ENCODE assay signal across 9 cellular contexts in the genomic region with DNA sequence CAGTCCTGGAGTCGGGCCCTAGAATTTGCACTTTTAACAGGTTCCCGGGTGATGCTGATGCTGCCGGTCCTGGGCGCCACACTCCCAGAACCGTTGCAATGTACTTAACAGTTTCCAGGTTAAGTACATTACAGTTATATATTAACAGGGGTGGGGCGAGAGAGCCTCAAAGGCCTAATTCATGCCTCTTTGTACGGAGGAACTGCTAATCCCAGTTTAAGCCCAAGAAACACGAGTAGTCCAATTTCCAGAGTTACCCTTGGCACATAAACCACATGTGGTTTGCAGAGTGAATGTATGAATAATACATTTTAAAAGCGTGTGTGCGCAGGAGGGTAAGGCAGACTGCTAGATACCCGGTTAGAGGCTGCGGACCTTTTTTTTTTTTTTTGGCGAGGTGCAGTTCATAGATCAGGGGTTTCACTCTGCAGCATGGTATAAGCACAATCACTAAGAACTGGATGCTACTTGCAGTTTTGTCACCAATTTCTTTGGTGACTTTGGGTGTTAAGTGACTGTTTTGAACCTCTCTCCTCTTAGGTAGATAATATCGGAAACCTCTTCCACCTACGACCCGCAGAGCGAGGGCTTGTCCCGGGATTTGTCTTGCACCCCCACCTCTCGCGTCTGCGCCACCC. TPM values are rescaled to one million over a fixed set of nuclear protein-coding genes. Genes with fewer than 3 reads are reported as not detected.
DNase-seq lines count a peak whose midpoint lies in the region; ATAC-seq and TF ChIP-seq lines count a peak whose summit lies in the region.
"Had no signal": no experiment of that assay in that cellular context is flagged by ENCODE, and none has a peak within 500 bp of the region (broad histone marks: within the 10 kb centered on the region; RNA-seq: fewer than 3 reads in every experiment).

No MANE protein-coding gene starts in this region.

- H3K9ac ChIP-seq in skeletal muscle tissue (ENCODE audit: low read depth in 1 of 3, low read length in 3 of 3) = peak overlapping the region; percentile 93 to 94 (median 93)

- POLR2A ChIA-PET in activated CD4-positive, alpha-beta T cell treated with anti-CD3 and anti-CD28 coated beads, Interleukin-2, amount 10 ng/mL, durations not matched to agents 7 days and 5 days (lab: Charles Lee) = no interaction called here

- CTCF ChIA-PET in activated CD4-positive, alpha-beta T cell treated with anti-CD3 and anti-CD28 coated beads, Interleukin-2, amount 10 ng/mL, durations not matched to agents 7 days and 5 days (lab: Charles Lee) = no interaction called here

- H3K27ac ChIP-seq in right atrium auricular region (peak overlapping the region; percentile 90 to 94), skeletal muscle tissue (ENCODE audit: low read depth, low read length) (no peak overlapping the region)

- no peaks in the 10 kb centered on the region for H3K9me3 Mint-ChIP-seq in activated CD4-positive, alpha-beta T cell treated with anti-CD3 and anti-CD28 coated beads, Interleukin-2, amount 10 ng/mL, durations not matched to agents 7 days and 5 days
- no peaks in the 10 kb centered on the region for H3K9me3 Mint-ChIP-seq in activated T-helper 17 cell treated with anti-CD3 and anti-CD28 coated beads, Interleukin-2, amount 50 U/mL, for 72 hours
- H3K9me3 Mint-ChIP-seq: neural crest cell had no signal

- TF ChIP-seq EP300 in Ishikawa (IDR thresholded peaks at IDR 0.05; ENCODE audit: borderline replicate concordance) = no peak

- no peak for TF ChIP-seq RAD21 in Ishikawa (IDR thresholded peaks at IDR 0.05; ENCODE audit: low read depth)

- H3K4me3 ChIP-seq in right atrium auricular region = peak overlapping the region; percentile 83 to 94
- H3K4me3 ChIP-seq in skeletal muscle tissue (ENCODE audit: low read length in 3 of 3) = peak overlapping the region; percentile 93 to 98 (median 96)

- H3K4me1 ChIP-seq in right atrium auricular region = peaks cover 0 to 25% of the 10 kb centered on the region in 2 donors
- H3K4me1 ChIP-seq in skeletal muscle tissue (ENCODE audit: control insufficient read depth in 3 of 3, insufficient read depth in 3 of 3, low read length in 3 of 3) = peaks cover 11 to 23% (median 11%) of the 10 kb centered on the region in 3 donors

- no peak overlapping the region for H3K27ac Mint-ChIP-seq in activated CD4-positive, alpha-beta T cell treated with anti-CD3 and anti-CD28 coated beads, Interleukin-2, amount 10 ng/mL, durations not matched to agents 7 days and 5 days
- no peak overlapping the region for H3K27ac Mint-ChIP-seq in activated T-helper 17 cell treated with anti-CD3 and anti-CD28 coated beads, Interleukin-2, amount 50 U/mL, for 72 hours

- H3K27me3 ChIP-seq in right atrium auricular region = no peaks in the 10 kb centered on the region
- H3K27me3 ChIP-seq in skeletal muscle tissue (ENCODE audit: control insufficient read depth in 3 of 3, insufficient read depth in 3 of 3, low read length in 3 of 3) = no peaks in the 10 kb centered on the region

- peaks cover 18% of the 10 kb centered on the region for H3K36me3 Mint-ChIP-seq in activated CD4-positive, alpha-beta T cell treated with anti-CD3 and anti-CD28 coated beads, Interleukin-2, amount 10 ng/mL, durations not matched to agents 7 days and 5 days (ENCODE audit: low read depth)
- peaks cover 34% of the 10 kb centered on the region for H3K36me3 Mint-ChIP-seq in activated T-helper 17 cell treated with anti-CD3 and anti-CD28 coated beads, Interleukin-2, amount 50 U/mL, for 72 hours (ENCODE audit: low read depth)

- H3K27me3 Mint-ChIP-seq in activated CD4-positive, alpha-beta T cell treated with anti-CD3 and anti-CD28 coated beads, Interleukin-2, amount 10 ng/mL, durations not matched to agents 7 days and 5 days = no peaks in the 10 kb centered on the region
- H3K27me3 Mint-ChIP-seq in activated T-helper 17 cell treated with anti-CD3 and anti-CD28 coated beads, Interleukin-2, amount 50 U/mL, for 72 hours = no peaks in the 10 kb centered on the region

- no peak overlapping the region for H3K4me3 Mint-ChIP-seq in activated CD4-positive, alpha-beta T cell treated with anti-CD3 and anti-CD28 coated beads, Interleukin-2, amount 10 ng/mL, durations not matched to agents 7 days and 5 days
- no peak overlapping the region for H3K4me3 Mint-ChIP-seq in activated T-helper 17 cell treated with anti-CD3 and anti-CD28 coated beads, Interleukin-2, amount 50 U/mL, for 72 hours
- H3K4me3 Mint-ChIP-seq: neural crest cell had no signal

- no peak for TF ChIP-seq CTCF in right atrium auricular region (IDR thresholded peaks at IDR 0.05)

- peak; percentile 5 to 26 for DNase-seq in activated CD4-positive, alpha-beta T cell treated with anti-CD3 and anti-CD28 coated beads, Interleukin-2, amount 50 U/mL, for 48 hours
- DNase-seq in activated CD4-positive, alpha-beta T cell treated with anti-CD3 and anti-CD28 coated beads, Interleukin-2, amount 10 ng/mL, durations not matched to agents 7 days and 5 days = no peak
- DNase-seq in right atrium auricular region (ENCODE audit: low spot score) (no peak), T-helper 9 cell (no peak)

- peaks cover 22% of the 10 kb centered on the region for H3K4me1 Mint-ChIP-seq in activated CD4-positive, alpha-beta T cell treated with anti-CD3 and anti-CD28 coated beads, Interleukin-2, amount 10 ng/mL, durations not matched to agents 7 days and 5 days
- peaks cover 6% of the 10 kb centered on the region for H3K4me1 Mint-ChIP-seq in activated T-helper 17 cell treated with anti-CD3 and anti-CD28 coated beads, Interleukin-2, amount 50 U/mL, for 72 hours

- H3K9me3 ChIP-seq in right atrium auricular region (no peaks in the 10 kb centered on the region), skeletal muscle tissue (ENCODE audit: control insufficient read depth in 3 of 3, low read length in 3 of 3) (no peaks in the 10 kb centered on the region)

- peak; percentile 2 for ATAC-seq in GM21825 (IDR thresholded peaks at IDR 0.05; ENCODE audit: unreplicated experiment)
- ATAC-seq in activated T-helper 17 cell treated with anti-CD3 and anti-CD28 coated beads, Interleukin-2, amount 50 U/mL, for 72 hours (replicated peaks) = peak; percentile 37

- H3K36me3 ChIP-seq in right atrium auricular region = peaks cover 24% of the 10 kb centered on the region
- H3K36me3 ChIP-seq in skeletal muscle tissue (ENCODE audit: control insufficient read depth in 3 of 3, insufficient read depth in 3 of 3, low read length in 3 of 3) = peaks cover 0 to 14% (median 6%) of the 10 kb centered on the region in 3 donors

TF ChIP-seq in Ishikawa, 13 proteins besides CTCF, POLR2A, EP300 and RAD21:
- TF ChIP-seq ZBTB7A (IDR thresholded peaks at IDR 0.05; ENCODE audit: low read depth) (0 out of 2 replicates have a peak, but pooled peaks have one; percentile 53), TCF12 (IDR thresholded peaks at IDR 0.05; ENCODE audit: low read depth) (no peak)

RNA-seq across cellular contexts. Expression of gene COX11, which starts 0.7 kb away (rescaled TPM):
- total RNA-seq in activated CD4-positive, alpha-beta T cell treated with anti-CD3 and anti-CD28 coated beads, Interleukin-2, amount 10 ng/mL, durations not matched to agents 7 days and 5 days = 10 to 100 TPM; 44.9 to 46.1 TPM
- 10 to 100 TPM; 24.5 to 47.8 TPM for total RNA-seq in activated T-helper 17 cell treated with anti-CD3 and anti-CD28 coated beads, Interleukin-2, amount 50 U/mL, for 72 hours
- total RNA-seq in right atrium auricular region (10 to 100 TPM; 57.1 to 75.3 TPM), skeletal muscle tissue (28.2 TPM)

RNA-seq across cellular contexts. Expression of gene STXBP4, which starts 0.8 kb away (rescaled TPM):
- total RNA-seq in activated CD4-positive, alpha-beta T cell treated with anti-CD3 and anti-CD28 coated beads, Interleukin-2, amount 10 ng/mL, durations not matched to agents 7 days and 5 days = 1 to 10 TPM; 5.5 to 6.2 TPM
- total RNA-seq in activated T-helper 17 cell treated with anti-CD3 and anti-CD28 coated beads, Interleukin-2, amount 50 U/mL, for 72 hours = 10 to 100 TPM in 1 of 2 donors, 1 to 10 TPM in 1; 5.6 to 12.8 TPM
- total RNA-seq in right atrium auricular region (10 to 100 TPM in 1 of 2 donors, 1 to 10 TPM in 1; 3.9 to 17.1 TPM), skeletal muscle tissue (9.4 TPM)

Comparison
In these comparisons a context has a peak if more than half of its experiments do, and no peak if none do; other contexts are left out.
1. DNase-seq: peak in activated CD4-positive, alpha-beta T cell treated with anti-CD3 and anti-CD28 coated beads, Interleukin-2, amount 50 U/mL, for 48 hours (2 of 2); none in activated CD4-positive, alpha-beta T cell treated with anti-CD3 and anti-CD28 coated beads, Interleukin-2, amount 10 ng/mL, durations not matched to agents 7 days and 5 days (single experiment), right atrium auricular region (single experiment) and T-helper 9 cell (single experiment).